1 cellular context compared by ENCODE assay signal in genomic region chr6:150877928-150878327, GRCh38.
TF ChIP-seq lines count a peak whose summit lies in the region.

No MANE protein-coding gene starts in this region.

TF ChIP-seq in HepG2, 621 proteins besides CTCF, POLR2A, EP300 and RAD21 (continued from another document and continues in another):
- TF ChIP-seq MTERF4 (CRISPR knock-in tag; IDR thresholded peaks at IDR 0.05) (no peak), ZFP37 (CRISPR knock-in tag; IDR thresholded peaks at IDR 0.05; ENCODE audit: borderline replicate concordance) (no peak), PHF5A (CRISPR knock-in tag; IDR thresholded peaks at IDR 0.05; ENCODE audit: low read depth, unreplicated experiment) (peak; percentile 14), CSRNP1 (CRISPR knock-in tag; IDR thresholded peaks at IDR 0.05) (no peak), ELK4 (CRISPR knock-in tag; IDR thresholded peaks at IDR 0.05; ENCODE audit: borderline replicate concordance) (no peak), HOXA3 (CRISPR knock-in tag; IDR thresholded peaks at IDR 0.05) (peak; percentile 69; the same call in 1 of the 2 replicates), ZFP82 (CRISPR knock-in tag; IDR thresholded peaks at IDR 0.05; ENCODE audit: borderline replicate concordance) (no peak), RERE (CRISPR knock-in tag; IDR thresholded peaks at IDR 0.05; ENCODE audit: low read depth) (no peak), KLF15 (CRISPR knock-in tag; IDR thresholded peaks at IDR 0.05; ENCODE audit: borderline replicate concordance) (no peak), ZNF569 (CRISPR knock-in tag; IDR thresholded peaks at IDR 0.05; ENCODE audit: borderline replicate concordance) (no peak), NFYB (CRISPR knock-in tag; IDR thresholded peaks at IDR 0.05) (no peak), CERS6 (CRISPR knock-in tag; IDR thresholded peaks at IDR 0.05) (no peak), HDAC6 (IDR thresholded peaks at IDR 0.05; ENCODE audit: low read depth, low read length) (no peak), MEF2D (CRISPR knock-in tag; IDR thresholded peaks at IDR 0.05) (no peak), XBP1 (CRISPR knock-in tag; IDR thresholded peaks at IDR 0.05) (no peak), ZNF776 (CRISPR knock-in tag; IDR thresholded peaks at IDR 0.05) (no peak), SIX4 (CRISPR knock-in tag; IDR thresholded peaks at IDR 0.05) (no peak), MYNN (CRISPR knock-in tag; IDR thresholded peaks at IDR 0.05; ENCODE audit: low read depth) (no peak), ZNF781 (CRISPR knock-in tag; IDR thresholded peaks at IDR 0.05; ENCODE audit: borderline replicate concordance, not compliant biosample characterization) (no peak), DRAP1 (CRISPR knock-in tag; IDR thresholded peaks at IDR 0.05) (0 out of 2 replicates have a peak, but pooled peaks have one; percentile 9), ONECUT2 (CRISPR knock-in tag; IDR thresholded peaks at IDR 0.05) (no peak), SRF (IDR thresholded peaks at IDR 0.05; ENCODE audit: low read depth, low read length) (no peak), ZKSCAN8 (CRISPR knock-in tag; IDR thresholded peaks at IDR 0.05; ENCODE audit: borderline replicate concordance) (no peak), SALL1 (CRISPR knock-in tag; IDR thresholded peaks at IDR 0.05) (no peak), KLF9 (CRISPR knock-in tag; IDR thresholded peaks at IDR 0.05; ENCODE audit: low read depth) (no peak), ZBTB34 (CRISPR knock-in tag; IDR thresholded peaks at IDR 0.05) (no peak), HES4 (CRISPR knock-in tag; IDR thresholded peaks at IDR 0.05; ENCODE audit: borderline replicate concordance) (no peak), ZNF530 (CRISPR knock-in tag; IDR thresholded peaks at IDR 0.05; ENCODE audit: low read depth) (no peak), CREBL2 (CRISPR knock-in tag; IDR thresholded peaks at IDR 0.05; ENCODE audit: borderline replicate concordance) (no peak), ZNF207 (IDR thresholded peaks at IDR 0.05; ENCODE audit: borderline replicate concordance) (no peak), FOXP1 (IDR thresholded peaks at IDR 0.05) (no peak), FOXP1 (CRISPR knock-in tag; IDR thresholded peaks at IDR 0.05) (no peak), TP53 (CRISPR knock-in tag; conservative IDR thresholded peaks at IDR 0.05) (no peak), SMAD1 (CRISPR knock-in tag; IDR thresholded peaks at IDR 0.05; ENCODE audit: borderline replicate concordance, low read depth) (no peak), PAX8 (CRISPR knock-in tag; IDR thresholded peaks at IDR 0.05; ENCODE audit: borderline replicate concordance) (no peak), PRMT3 (CRISPR knock-in tag; IDR thresholded peaks at IDR 0.05; ENCODE audit: borderline replicate concordance, low read depth) (no peak), MNT (IDR thresholded peaks at IDR 0.05) (no peak), CREB1 (IDR thresholded peaks at IDR 0.05) (no peak), CREB1 (CRISPR knock-in tag; IDR thresholded peaks at IDR 0.05) (no peak), ZNF318 (CRISPR knock-in tag; IDR thresholded peaks at IDR 0.05) (no peak)
